In genomic region chr14:85576848-85577541, GRCh38 we compare ENCODE assay signal across 24 cellular contexts. TPM values are rescaled to one million over a fixed set of nuclear protein-coding genes. Genes with fewer than 3 reads are reported as not detected.
DNase-seq lines count a peak whose midpoint lies in the region; ATAC-seq, FAIRE-seq and TF ChIP-seq lines count a peak whose summit lies in the region.
"Had no signal": no experiment of that assay in that cellular context is flagged by ENCODE, and none has a peak within 500 bp of the region (broad histone marks: within the 10 kb centered on the region; RNA-seq: fewer than 3 reads in every experiment).

No MANE protein-coding gene starts in this region.

- peaks cover 16% of the 10 kb centered on the region for H3K4me1 ChIP-seq in mesendoderm (ENCODE audit: control insufficient read depth, low read depth, low read length)
- H3K4me1 ChIP-seq in suprapubic skin = peaks cover 10% of the 10 kb centered on the region
- H3K4me1 ChIP-seq in HepG2 (ENCODE audit: insufficient read depth, low read length) = no peaks in the 10 kb centered on the region

- intact Hi-C loops in HepG2 (cut with micrococcal nuclease; ENCODE audit: unreplicated experiment) = no loop called here

- TF ChIP-seq RAD21 in HepG2 (CRISPR knock-in tag; IDR thresholded peaks at IDR 0.05) = no peak

- H3K27ac ChIP-seq in mesendoderm (ENCODE audit: low read depth, low read length) = peak overlapping the region; percentile 1
- peak overlapping the region; percentile 65 for H3K27ac ChIP-seq in temporal lobe (ENCODE audit: low read depth, low read length)
- H3K27ac ChIP-seq in suprapubic skin = no peak overlapping the region
- no peak overlapping the region for H3K27ac ChIP-seq in HepG2 (ENCODE audit: extremely low read length, insufficient read depth, low read length)
- H3K27ac ChIP-seq: cardiac muscle cell, WERI-Rb-1 had no signal

- H3K4me1 Mint-ChIP-seq in brain = peaks cover 91% of the 10 kb centered on the region
- H3K4me1 Mint-ChIP-seq: activated naive CD8-positive, alpha-beta T cell treated with anti-CD3 and anti-CD28 coated beads, Interleukin-2, amount 10 ng/mL, durations not matched to agents 7 days and 5 days; stimulated activated naive CD8-positive, alpha-beta T cell treated with anti-CD3 and anti-CD28 coated beads, Interleukin-15, amount 100 ng/mL, for 72 hours had no signal

- H3K4me2 ChIP-seq in mesendoderm (ENCODE audit: low read length) (no peak overlapping the region), HepG2 (ENCODE audit: low read depth, low read length) (no peak overlapping the region)

- H3K36me3 Mint-ChIP-seq in brain = no peaks in the 10 kb centered on the region
- H3K36me3 Mint-ChIP-seq: activated naive CD8-positive, alpha-beta T cell treated with anti-CD3 and anti-CD28 coated beads, Interleukin-2, amount 10 ng/mL, durations not matched to agents 7 days and 5 days had no signal

- no peaks in the 10 kb centered on the region for H4K20me1 ChIP-seq in HepG2 (ENCODE audit: insufficient read depth, low read length)

- DNase-seq in LHCN-M2 (ENCODE audit: low read depth) (peak; percentile 58), mesendoderm (no peak), suprapubic skin (ENCODE audit: low spot score in 2 of 2) (no peak), HepG2 (ENCODE audit: low spot score) (no peak)
- DNase-seq: activated CD4-positive, alpha-beta T cell treated with anti-CD3 and anti-CD28 coated beads, Interleukin-2, amount 50 U/mL, for 1 hour; activated CD8-positive, alpha-beta memory T cell treated with anti-CD3 and anti-CD28 coated beads, Interleukin-2, amount 50 U/mL, for 4 hours; activated naive CD8-positive, alpha-beta T cell treated with anti-CD3 and anti-CD28 coated beads, Interleukin-2, amount 10 ng/mL, durations not matched to agents 7 days and 5 days; DMS79 treated with DMSO at 0.1 percent for 48 hours; erythroblast; left cardiac atrium; NCI-H2171 treated with DMSO at 0.1 percent for 48 hours; SHP77; stimulated activated CD4-positive, alpha-beta T cell treated with anti-CD3 and anti-CD28 coated beads, Interleukin-4, amount 100 ng/mL, for 4 hours; stimulated activated naive CD8-positive, alpha-beta T cell treated with anti-CD3 and anti-CD28 coated beads, Interleukin-15, amount 100 ng/mL, for 72 hours; WERI-Rb-1 had no signal

- H3K79me2 ChIP-seq in mesendoderm (ENCODE audit: control insufficient read depth, insufficient read depth, low read length) (no peaks in the 10 kb centered on the region), HepG2 (ENCODE audit: insufficient read depth, low read length) (no peaks in the 10 kb centered on the region)

- no TSS peak for BruUV-seq in HepG2 (replicated peaks; lab: Mats Ljungman, UMichigan)

- TF ChIP-seq EP300 in suprapubic skin (IDR thresholded peaks at IDR 0.05) (no peak), HepG2 (IDR thresholded peaks at IDR 0.05; ENCODE audit: low read depth in 2 of 2, low read length in 2 of 2) (no peak), HepG2 (CRISPR knock-in tag; IDR thresholded peaks at IDR 0.05; ENCODE audit: borderline replicate concordance) (no peak)

- no peak overlapping the region for H4K8ac ChIP-seq in mesendoderm (ENCODE audit: low read depth, low read length)

- H3K9me3 ChIP-seq in suprapubic skin = no peaks in the 10 kb centered on the region
- H3K9me3 ChIP-seq in HepG2 (ENCODE audit: low read length) = peaks cover 10% of the 10 kb centered on the region; the same call in 1 of the 2 replicates
- H3K9me3 ChIP-seq: HAP-1 had no signal

- in situ Hi-C loops in HepG2 (cut with HindIII; ENCODE audit: extremely low pct_ligation_motif_present, low pct_unique_long_range_greater_than_20kb) = no loop called here

- no peaks in the 10 kb centered on the region for H3K9me3 Mint-ChIP-seq in brain
- H3K9me3 Mint-ChIP-seq: activated naive CD8-positive, alpha-beta T cell treated with anti-CD3 and anti-CD28 coated beads, Interleukin-2, amount 10 ng/mL, durations not matched to agents 7 days and 5 days; neural crest cell; stimulated activated naive CD8-positive, alpha-beta T cell treated with anti-CD3 and anti-CD28 coated beads, Interleukin-15, amount 100 ng/mL, for 72 hours; T-helper 1 cell treated with Interleukin-12 subunit alpha and Interleukin-12 subunit beta and Interleukin-4 antibody, amounts not matched to agents 30 μg/mL and 1 μg/mL, for 36 hours; type B pancreatic cell had no signal

- no peak for TF ChIP-seq POLR2A in suprapubic skin (IDR thresholded peaks at IDR 0.05)
- TF ChIP-seq POLR2A in HepG2 (IDR thresholded peaks at IDR 0.05; ENCODE audit: insufficient read depth in 1 of 2, low read depth in 2 of 2, low read length in 2 of 2) = no peak

- WGBS in mesendoderm (ENCODE audit: extremely low coverage, insufficient coverage, low lambda C conversion rate) = no CpG with 5 or more reads among the region's 5 CpGs
- WGBS in suprapubic skin = 79% methylated on average over 5 of the region's 5 CpGs
- 48% methylated on average over 5 of the region's 5 CpGs for WGBS in HepG2 (ENCODE audit: low lambda C conversion rate)

- H3K36me3 ChIP-seq in mesendoderm (ENCODE audit: control insufficient read depth, insufficient read depth, low read length) = no peaks in the 10 kb centered on the region
- no peaks in the 10 kb centered on the region for H3K36me3 ChIP-seq in suprapubic skin
- H3K36me3 ChIP-seq in HepG2 (replicated peaks in 1 of 2; ENCODE audit: control insufficient read depth in 1 of 2, insufficient read depth in 2 of 2, low read length in 2 of 2) = no peaks in the 10 kb centered on the region
- H3K36me3 ChIP-seq: cardiac muscle cell, HAP-1, WERI-Rb-1 had no signal

- no peak overlapping the region for H2AFZ ChIP-seq in HepG2 (ENCODE audit: low read length)

- POLR2A ChIA-PET in HepG2 (lab: Yijun Ruan, JAX) = no interaction called here

- peak overlapping the region; percentile 51 for H3K18ac ChIP-seq in mesendoderm (ENCODE audit: low read length)

- H3K27me3 ChIP-seq in mesendoderm (ENCODE audit: insufficient read depth, low read length, poor library complexity) = no peaks in the 10 kb centered on the region
- H3K27me3 ChIP-seq in suprapubic skin = no peaks in the 10 kb centered on the region
- H3K27me3 ChIP-seq in HepG2 (ENCODE audit: control insufficient read depth in 1 of 2, insufficient read depth in 2 of 2, low read length in 2 of 2) = no peaks in the 10 kb centered on the region
- H3K27me3 ChIP-seq: cardiac muscle cell had no signal

- no peak overlapping the region for H2BK120ac ChIP-seq in mesendoderm (ENCODE audit: low read depth, low read length)

- TF ChIP-seq CTCF in brain (conservative IDR thresholded peaks at IDR 0.05) (no peak), suprapubic skin (IDR thresholded peaks at IDR 0.05) (no peak), HepG2 (CRISPR knock-in tag; IDR thresholded peaks at IDR 0.05) (no peak)

- H3K4ac ChIP-seq in mesendoderm (ENCODE audit: low read depth, low read length) = no peak overlapping the region

- no peak overlapping the region for H2AK5ac ChIP-seq in mesendoderm (ENCODE audit: low read length)

- H2BK5ac ChIP-seq in mesendoderm (ENCODE audit: low read length) = no peak overlapping the region

- ATAC-seq in HepG2 (no peak), GM21423 (IDR thresholded peaks at IDR 0.05; ENCODE audit: unreplicated experiment) (no peak)
- ATAC-seq: left cardiac atrium; stimulated activated naive CD8-positive, alpha-beta T cell treated with anti-CD3 and anti-CD28 coated beads, Interleukin-15, amount 100 ng/mL, for 72 hours had no signal

- H3K79me1 ChIP-seq in mesendoderm (ENCODE audit: low read length) = peaks cover 3% of the 10 kb centered on the region

- H3K9ac ChIP-seq in mesendoderm (ENCODE audit: low read length) (no peak overlapping the region), HepG2 (ENCODE audit: insufficient read depth, low read depth, low read length) (no peak overlapping the region)

- H2BK15ac ChIP-seq in mesendoderm (replicated peaks; ENCODE audit: low read depth) = no peak overlapping the region

- H3K27ac Mint-ChIP-seq in brain = peak overlapping the region in 3 of 5 experiments; percentile 36 to 52 (median 50)
- H3K27ac Mint-ChIP-seq: activated naive CD8-positive, alpha-beta T cell treated with anti-CD3 and anti-CD28 coated beads, Interleukin-2, amount 10 ng/mL, durations not matched to agents 7 days and 5 days; stimulated activated naive CD8-positive, alpha-beta T cell treated with anti-CD3 and anti-CD28 coated beads, Interleukin-15, amount 100 ng/mL, for 72 hours; T-helper 1 cell treated with Interleukin-12 subunit alpha and Interleukin-12 subunit beta and Interleukin-4 antibody, amounts not matched to agents 30 μg/mL and 1 μg/mL, for 36 hours; type B pancreatic cell had no signal

- H3K4me3 ChIP-seq in mesendoderm (ENCODE audit: low read length) (no peak overlapping the region), suprapubic skin (no peak overlapping the region), HepG2 (replicated peaks in 1 of 3; ENCODE audit: insufficient read depth in 1 of 3, low read depth in 2 of 3, low read length in 3 of 3) (no peak overlapping the region)
- H3K4me3 ChIP-seq: cardiac muscle cell, HAP-1 had no signal

- no peaks in the 10 kb centered on the region for H3K27me3 Mint-ChIP-seq in brain
- H3K27me3 Mint-ChIP-seq: activated naive CD8-positive, alpha-beta T cell treated with anti-CD3 and anti-CD28 coated beads, Interleukin-2, amount 10 ng/mL, durations not matched to agents 7 days and 5 days; stimulated activated naive CD8-positive, alpha-beta T cell treated with anti-CD3 and anti-CD28 coated beads, Interleukin-15, amount 100 ng/mL, for 72 hours; type B pancreatic cell had no signal

- no peak overlapping the region for H4K5ac ChIP-seq in mesendoderm (ENCODE audit: low read length)

- H3K4me3 Mint-ChIP-seq in brain = peak overlapping the region in 1 of 5 experiments; percentile 49
- H3K4me3 Mint-ChIP-seq: activated naive CD8-positive, alpha-beta T cell treated with anti-CD3 and anti-CD28 coated beads, Interleukin-2, amount 10 ng/mL, durations not matched to agents 7 days and 5 days; neural crest cell; stimulated activated naive CD8-positive, alpha-beta T cell treated with anti-CD3 and anti-CD28 coated beads, Interleukin-15, amount 100 ng/mL, for 72 hours; T-helper 1 cell treated with Interleukin-12 subunit alpha and Interleukin-12 subunit beta and Interleukin-4 antibody, amounts not matched to agents 30 μg/mL and 1 μg/mL, for 36 hours; type B pancreatic cell had no signal

- no peak for FAIRE-seq in HepG2 (lab: Jason Lieb, UNC)

- no peak overlapping the region for H3K23ac ChIP-seq in mesendoderm (ENCODE audit: low read length)

- H3K56ac ChIP-seq in mesendoderm (ENCODE audit: low read length) = no peak overlapping the region

- CTCF ChIA-PET in HepG2 (lab: Yijun Ruan, JAX; ENCODE audit: low intra/inter-chr PET ratio, low total read pairs) = no interaction called here

RNA-seq across cellular contexts. Expression of gene FLRT2, which starts 47.1 kb away (rescaled TPM):
- total RNA-seq in LHCN-M2 (2014; rRNA removed) (7.5 and 17.6 TPM in 2 replicates), temporal lobe (56.8 TPM), suprapubic skin (10 to 100 TPM; 21.5 to 41.4 (median 28.0) TPM), HepG2 (2016; rRNA removed; fragmentation: Illumina TruSeq; extraction: Trizol) (not detected in 2 replicates)
- polyA plus RNA-seq in LHCN-M2 (2012) = 20.2 TPM
- polyA plus RNA-seq in brain (ENCODE audit: insufficient read depth, low read depth, low replicate concordance) (3.9 TPM), HepG2 (2011; rRNA removed) (0.16 TPM in 1 of 2 replicates, not detected in the other)
- 17.1 TPM for polyA plus RNA-seq in mesendoderm (2013, experiment 1 of 2)
- polyA plus RNA-seq in mesendoderm (2013, experiment 2 of 2) = 14.9 TPM
- not detected in 2 replicates for total RNA-seq in HepG2 (2016; cell fraction: cytosol; rRNA removed; fragmentation: Illumina TruSeq; extraction: Trizol; ENCODE audit: low read depth)
- not detected in 2 replicates for total RNA-seq in HepG2 (2016; cell fraction: insoluble cytoplasmic fraction; rRNA removed; fragmentation: Illumina TruSeq; extraction: Trizol)
- not detected in 2 replicates for total RNA-seq in HepG2 (2016; cell fraction: membrane; rRNA removed; fragmentation: Illumina TruSeq; extraction: Trizol)
- 0.06 TPM in 1 of 2 replicates, not detected in the other for total RNA-seq in HepG2 (2016; cell fraction: nucleus; rRNA removed; fragmentation: Illumina TruSeq; extraction: Trizol)
- not detected in 2 replicates for polyA plus RNA-seq in HepG2 (2011; cell fraction: cytosol; rRNA removed)
- not detected in 2 replicates for polyA plus RNA-seq in HepG2 (2011; cell fraction: nucleus; rRNA removed)
- polyA plus RNA-seq in HepG2 (2012) = not detected in 2 replicates
- not detected in 2 replicates for polyA plus RNA-seq in HepG2 (2016; cell fraction: cytosol; fragmentation: Illumina TruSeq; extraction: Trizol; ENCODE audit: low read depth)
- polyA plus RNA-seq in HepG2 (2016; cell fraction: insoluble cytoplasmic fraction; fragmentation: Illumina TruSeq; extraction: Trizol; ENCODE audit: low read depth) = not detected in 2 replicates
- polyA plus RNA-seq in HepG2 (2016; cell fraction: membrane; fragmentation: Illumina TruSeq; extraction: Trizol; ENCODE audit: low read depth) = not detected in 2 replicates
- not detected in 2 replicates for polyA plus RNA-seq in HepG2 (2016; cell fraction: nucleus; fragmentation: Illumina TruSeq; extraction: Trizol; ENCODE audit: insufficient read depth, low read depth)
- 7.6 TPM in 1 of 2 replicates, not detected in the other for polyA minus RNA-seq in HepG2 (2011; rRNA and poly(A)+ RNA removed; ENCODE audit: low replicate concordance)
- polyA minus RNA-seq in HepG2 (2011; cell fraction: cytosol; rRNA and poly(A)+ RNA removed) = not detected in 2 replicates
- 0.26 TPM in 1 of 2 replicates, not detected in the other for polyA minus RNA-seq in HepG2 (2011; cell fraction: nucleus; rRNA and poly(A)+ RNA removed)
- total RNA-seq: activated naive CD8-positive, alpha-beta T cell treated with anti-CD3 and anti-CD28 coated beads, Interleukin-2, amount 10 ng/mL, durations not matched to agents 7 days and 5 days; OCI-LY7 had no signal

Comparison
In these comparisons a context has a peak if more than half of its experiments do, and no peak if none do; other contexts are left out.
1. H3K27ac ChIP-seq: peak in mesendoderm (single experiment) and temporal lobe (single experiment); none in suprapubic skin (single experiment) and HepG2 (single experiment).